Comparison of ENCODE assay signal across 8 cellular contexts in the genomic region with DNA sequence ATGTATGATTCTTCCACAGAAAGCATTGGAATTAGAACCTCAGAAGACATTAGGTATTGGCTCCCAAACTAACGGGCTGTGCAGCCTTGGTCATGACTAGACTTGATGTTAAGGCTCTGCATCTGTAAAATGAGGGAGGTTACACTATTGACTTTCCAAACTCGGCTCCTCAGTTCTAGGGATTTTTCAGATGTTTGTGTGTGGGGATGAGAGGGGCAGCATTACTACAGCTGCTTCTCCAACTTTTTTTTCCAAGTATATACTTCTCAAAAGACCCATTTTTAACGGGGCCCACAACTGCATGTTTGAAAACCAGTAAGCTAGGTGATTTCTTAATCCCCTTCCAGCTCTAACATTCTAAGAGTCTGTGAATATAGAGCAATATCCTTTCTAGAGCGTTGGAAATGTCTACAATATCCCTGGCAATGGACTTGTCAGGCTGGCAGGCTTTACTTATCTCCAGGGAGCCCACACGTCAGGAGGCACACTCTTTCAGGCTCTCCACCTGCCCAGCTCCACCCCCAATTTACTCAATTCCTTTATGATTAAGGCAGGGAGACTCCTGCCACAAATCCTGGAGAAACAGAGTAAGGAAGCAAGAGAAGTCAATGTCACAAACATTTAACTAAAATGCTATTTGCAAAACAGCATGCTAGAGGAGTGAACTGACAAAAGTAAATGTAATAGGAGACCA. TPM values are rescaled to one million over a fixed set of nuclear protein-coding genes. Genes with fewer than 3 reads are reported as not detected.
DNase-seq lines count a peak whose midpoint lies in the region; TF ChIP-seq lines count a peak whose summit lies in the region.

No MANE protein-coding gene starts in this region.

- peaks cover 11% of the 10 kb centered on the region for H3K4me1 ChIP-seq in BE2C

- H3K36me3 Mint-ChIP-seq in mesothelial cell of epicardium, result peaks cover 19% of the 10 kb centered on the region

- peaks cover 14% of the 10 kb centered on the region for H3K4me1 Mint-ChIP-seq in mesothelial cell of epicardium

- H3K27me3 ChIP-seq in BE2C, result no peaks in the 10 kb centered on the region
- no peaks in the 10 kb centered on the region for H3K27me3 ChIP-seq in MG63

- H3K27ac ChIP-seq in caudate nucleus (ENCODE audit: low read depth, low read length), result peak overlapping the region; percentile 87

- DNase-seq in BE2C (no peak), MG63 (no peak), caudate nucleus (lab: John Stamatoyannopoulos, UW) (peak in 1 of 61 donors; percentile 21), mesothelial cell of epicardium (ENCODE audit: low spot score in 2 of 2, unreplicated experiment in 2 of 2) (no peak), dedifferentiated amniotic fluid mesenchymal stem cell (ENCODE audit: extremely low spot score) (no peak), mesenteric fat pad (ENCODE audit: low spot score) (no peak), AG20443 (ENCODE audit: low spot score) (no peak), KG1 (lab: John Stamatoyannopoulos, UW) (no peak)

- H3K4me3 Mint-ChIP-seq in mesothelial cell of epicardium, result peak overlapping the region; percentile 91

- no peak for TF ChIP-seq CTCF in BE2C (IDR thresholded peaks at IDR 0.05; ENCODE audit: low read depth, low read length)
- no peak for TF ChIP-seq CTCF in mesothelial cell of epicardium (IDR thresholded peaks at IDR 0.05; ENCODE audit: unreplicated experiment)

- no peaks in the 10 kb centered on the region for H3K27me3 Mint-ChIP-seq in mesothelial cell of epicardium (ENCODE audit: low read depth)

- H3K27ac Mint-ChIP-seq in mesothelial cell of epicardium, result peak overlapping the region; percentile 99

- H3K4me3 ChIP-seq in BE2C (ENCODE audit: low read depth, low read length), result peak overlapping the region; percentile 100
- H3K4me3 ChIP-seq in MG63, result peak overlapping the region; percentile 85

- no peaks in the 10 kb centered on the region for H3K9me3 Mint-ChIP-seq in mesothelial cell of epicardium

- H3K9me3 ChIP-seq in BE2C (no peaks in the 10 kb centered on the region), MG63 (no peaks in the 10 kb centered on the region)

- peaks cover 25% of the 10 kb centered on the region for H3K36me3 ChIP-seq in BE2C
- peaks cover 24% of the 10 kb centered on the region for H3K36me3 ChIP-seq in MG63

RNA-seq across cellular contexts. Expression of a gene that starts 0.8 kb away (rescaled TPM):
- polyA plus RNA-seq in BE2C (2012; ENCODE audit: insufficient read depth, insufficient read length, low read depth), result 79.6 TPM
- total RNA-seq in MG63 (2014; rRNA removed; shearing (Covaris generic); ENCODE audit: low replicate concordance), result 66.5 and 72.4 TPM in 2 replicates
- total RNA-seq in mesothelial cell of epicardium (65.8 to 70.0 TPM (median 68.3 TPM) in 3 replicates), mesenteric fat pad (61.9 TPM)

RNA-seq across cellular contexts. Expression of a gene that starts 15.5 kb away (rescaled TPM):
- polyA plus RNA-seq in BE2C (2012; ENCODE audit: insufficient read depth, insufficient read length, low read depth), result 4.1 TPM
- total RNA-seq in MG63 (2014; rRNA removed; shearing (Covaris generic); ENCODE audit: low replicate concordance), result 1.3 TPM in 1 of 2 replicates, not detected in the other
- total RNA-seq in mesothelial cell of epicardium, result 3.1 to 5.1 TPM (median 4.4 TPM) in 3 replicates
- total RNA-seq in mesenteric fat pad, result 1.0 TPM

RNA-seq across cellular contexts. Expression of a gene that starts 32.8 kb away (rescaled TPM):
- polyA plus RNA-seq in BE2C (2012; ENCODE audit: insufficient read depth, insufficient read length, low read depth), result 144 TPM
- 53.5 and 56.5 TPM in 2 replicates for total RNA-seq in MG63 (2014; rRNA removed; shearing (Covaris generic); ENCODE audit: low replicate concordance)
- 87.5 to 90.1 TPM (median 89.3 TPM) in 3 replicates for total RNA-seq in mesothelial cell of epicardium
- total RNA-seq in mesenteric fat pad, result 44.8 TPM

RNA-seq across cellular contexts. Expression of a gene that starts 41.5 kb away (rescaled TPM):
- not detected for polyA plus RNA-seq in BE2C (2012; ENCODE audit: insufficient read depth, insufficient read length, low read depth)
- 2.1 TPM in 1 of 2 replicates, not detected in the other for total RNA-seq in MG63 (2014; rRNA removed; shearing (Covaris generic); ENCODE audit: low replicate concordance)
- total RNA-seq in mesothelial cell of epicardium, result 0.18 to 0.47 TPM (median 0.18 TPM) in 3 replicates
- not detected for total RNA-seq in mesenteric fat pad

RNA-seq across cellular contexts. Expression of a gene that starts 46.4 kb away (rescaled TPM):
- polyA plus RNA-seq in BE2C (2012; ENCODE audit: insufficient read depth, insufficient read length, low read depth), result 99.5 TPM
- 33.6 and 48.0 TPM in 2 replicates for total RNA-seq in MG63 (2014; rRNA removed; shearing (Covaris generic); ENCODE audit: low replicate concordance)
- total RNA-seq in mesothelial cell of epicardium, result 42.2 to 49.0 TPM (median 47.1 TPM) in 3 replicates
- total RNA-seq in mesenteric fat pad, result 47.0 TPM
